21 cellular contexts compared by ENCODE assay signal in the genomic region with DNA sequence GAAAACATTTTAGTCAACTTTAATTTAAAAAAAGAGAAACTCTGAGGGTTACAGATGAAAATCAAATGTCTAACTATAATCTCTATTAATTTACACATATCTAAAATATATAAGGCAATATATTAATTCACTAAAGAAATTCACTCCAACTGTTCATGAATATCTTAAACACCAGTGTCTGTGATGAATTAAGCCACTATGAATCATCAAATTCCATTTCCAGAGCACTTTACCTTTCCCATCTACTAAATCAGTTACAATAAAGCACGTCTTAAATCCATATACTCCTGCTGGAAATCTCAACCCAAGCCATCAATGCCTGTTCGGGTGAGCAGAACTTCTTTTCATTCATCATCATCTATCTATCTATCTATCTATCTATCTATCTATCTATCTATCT.
"Had no signal": no experiment of that assay in that cellular context is flagged by ENCODE, and none has a peak within 500 bp of the region (broad histone marks: within the 10 kb centered on the region; RNA-seq: fewer than 3 reads in every experiment).

No MANE protein-coding gene starts in this region.

- H3K27me3 ChIP-seq: ascending aorta, cardiac muscle cell, gastrocnemius medialis, heart right ventricle, tibial artery had no signal

- H3K4me3 ChIP-seq: ascending aorta, cardiac muscle cell, gastrocnemius medialis, heart right ventricle, left ventricle myocardium inferior, tibial artery had no signal

- H3K9me3 ChIP-seq: ascending aorta, gastrocnemius medialis, heart right ventricle, left ventricle myocardium inferior, tibial artery had no signal

- DNase-seq: activated CD4-positive, alpha-beta T cell treated with anti-CD3 and anti-CD28 coated beads, Interleukin-2, amount 50 U/mL, for 1 hour; activated CD4-positive, CD25-positive, alpha-beta regulatory T cell treated with anti-CD3 and anti-CD28 coated beads, Interleukin-2, amount 50 U/mL, for 72 hours; activated CD8-positive, alpha-beta memory T cell treated with anti-CD3 and anti-CD28 coated beads, Interleukin-2, amount 50 U/mL, for 4 hours; activated effector memory CD4-positive, alpha-beta T cell treated with Interleukin-2 at 50 U/mL for 16 hours; activated naive CD4-positive, alpha-beta T cell treated with anti-CD3 and anti-CD28 coated beads, Interleukin-2, amount 10 ng/mL, durations not matched to agents 7 days and 5 days; activated naive CD8-positive, alpha-beta T cell treated with anti-CD3 and anti-CD28 coated beads, Interleukin-2, amount 50 U/mL, for 24 hours; activated T-cell treated with anti-CD3 and anti-CD28 coated beads, Interleukin-2, amount 50 U/mL, for 48 hours; effector memory CD8-positive, alpha-beta T cell; gastrocnemius medialis; heart right ventricle; kidney glomerular epithelial cell; left ventricle myocardium inferior; occipital lobe; posterior cingulate gyrus; stimulated activated CD4-positive, alpha-beta T cell treated with anti-CD3 and anti-CD28 coated beads, Interleukin-1b, Interleukin-23, amount 100 ng/mL, for 48 hours; stimulated activated CD8-positive, alpha-beta memory T cell treated with anti-CD3 and anti-CD28 coated beads, Interleukin-4, amount 100 ng/mL, for 48 hours; stimulated activated naive CD4-positive, alpha-beta T cell treated with Interleukin-2 at 50 U/mL for 16 hours; substantia nigra; tibial artery had no signal

- H3K36me3 ChIP-seq: ascending aorta, cardiac muscle cell, gastrocnemius medialis, heart right ventricle, left ventricle myocardium inferior, tibial artery had no signal

- H3K27ac ChIP-seq: ascending aorta, cardiac muscle cell, heart right ventricle, left ventricle myocardium inferior had no signal
